Comparison of ENCODE assay signal across 14 cellular contexts in the genomic region with DNA sequence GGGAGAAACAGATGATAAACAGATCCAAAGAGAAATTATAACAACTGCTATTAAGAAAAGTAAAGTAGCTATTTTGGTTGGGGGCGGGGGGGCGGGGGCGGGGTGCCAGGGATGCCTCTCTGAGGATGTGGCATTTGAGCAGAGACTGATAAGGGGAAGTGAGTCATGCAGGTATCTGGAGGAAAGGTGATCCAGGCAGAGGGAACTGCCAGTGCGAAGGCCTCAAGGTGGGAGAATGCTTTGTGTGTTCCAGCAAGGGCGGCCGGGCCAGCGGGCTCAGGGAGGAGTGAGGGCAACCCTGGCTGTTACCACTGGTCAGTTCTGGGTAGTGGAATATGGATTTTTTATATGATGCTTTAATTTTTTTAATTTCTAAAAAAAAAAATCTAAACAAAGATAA. TPM values are rescaled to one million over a fixed set of nuclear protein-coding genes. Genes with fewer than 3 reads are reported as not detected.
DNase-seq lines count a peak whose midpoint lies in the region; ATAC-seq and TF ChIP-seq lines count a peak whose summit lies in the region.
"Had no signal": no experiment of that assay in that cellular context is flagged by ENCODE, and none has a peak within 500 bp of the region (broad histone marks: within the 10 kb centered on the region; RNA-seq: fewer than 3 reads in every experiment).

No MANE protein-coding gene starts in this region.

- no peaks in the 10 kb centered on the region for H3K9me3 ChIP-seq in BLaER1
- H3K9me3 ChIP-seq: SJSA1 had no signal

- H3K27me3 ChIP-seq in BLaER1: no peaks in the 10 kb centered on the region
- H3K27me3 ChIP-seq: hepatocyte, SJSA1 had no signal

- no peak for TF ChIP-seq POLR2A in GM18505 (IDR thresholded peaks at IDR 0.05; ENCODE audit: borderline replicate concordance, extremely low read depth, insufficient read depth, insufficient read length)

- BruUV-seq in Calu3 (replicated peaks; lab: Mats Ljungman, UMichigan): no TSS peak

- no peak overlapping the region for H3K4me3 Mint-ChIP-seq in Calu3 (ENCODE audit: low read depth, unreplicated experiment)
- peak overlapping the region; percentile 40 for H3K4me3 Mint-ChIP-seq in activated CD4-positive, alpha-beta memory T cell treated with anti-CD3 and anti-CD28 coated beads for 36 hours
- H3K4me3 Mint-ChIP-seq in immature natural killer cell: peak overlapping the region in 3 of 5 donors; percentile 45 to 70 (median 58)
- H3K4me3 Mint-ChIP-seq: brain had no signal

- H3K4me3 ChIP-seq in BLaER1: no peak overlapping the region
- H3K4me3 ChIP-seq: hepatocyte, SJSA1 had no signal

- no peaks in the 10 kb centered on the region for H4K20me1 ChIP-seq in BLaER1

- H3K9ac ChIP-seq in BLaER1: no peak overlapping the region
- H3K9ac ChIP-seq: parathyroid adenoma had no signal

- H3K4me1 Mint-ChIP-seq in Calu3 (ENCODE audit: low read depth, unreplicated experiment) (peaks cover 50% of the 10 kb centered on the region), immature natural killer cell (peaks cover 85 to 94% of the 10 kb centered on the region in 2 donors)
- H3K4me1 Mint-ChIP-seq in activated CD4-positive, alpha-beta memory T cell treated with anti-CD3 and anti-CD28 coated beads for 36 hours (ENCODE audit: low read depth): peaks cover 85% of the 10 kb centered on the region

- H3K9me3 Mint-ChIP-seq in Calu3 (ENCODE audit: low read depth, unreplicated experiment) (no peaks in the 10 kb centered on the region), immature natural killer cell (no peaks in the 10 kb centered on the region)
- peaks cover 2% of the 10 kb centered on the region for H3K9me3 Mint-ChIP-seq in activated CD4-positive, alpha-beta memory T cell treated with anti-CD3 and anti-CD28 coated beads for 36 hours

- ATAC-seq in GM18505 (IDR thresholded peaks at IDR 0.05; ENCODE audit: unreplicated experiment) (no peak), GM18907 (IDR thresholded peaks at IDR 0.05; ENCODE audit: unreplicated experiment) (no peak)

- H3K27me3 Mint-ChIP-seq in Calu3 (ENCODE audit: unreplicated experiment): no peaks in the 10 kb centered on the region
- H3K27me3 Mint-ChIP-seq in activated CD4-positive, alpha-beta memory T cell treated with anti-CD3 and anti-CD28 coated beads for 36 hours: no peaks in the 10 kb centered on the region
- H3K27me3 Mint-ChIP-seq in immature natural killer cell (ENCODE audit: low read depth in 3 of 3): peaks cover 3 to 9% (median 4%) of the 10 kb centered on the region in 3 donors

- H3K4me1 ChIP-seq in BLaER1: peaks cover 75% of the 10 kb centered on the region
- H3K4me1 ChIP-seq: parathyroid adenoma had no signal

- DNase-seq in Calu3: peak; percentile 28
- DNase-seq in activated CD4-positive, alpha-beta memory T cell treated with anti-CD3 and anti-CD28 coated beads for 36 hours: peak; percentile 56
- DNase-seq in immature natural killer cell: no peak
- no peak for DNase-seq in HUDEP-2 (lab: John Stamatoyannopoulos, UW; ENCODE audit: unreplicated experiment in 76 of 76)
- DNase-seq in amniotic stem cell (lab: John Stamatoyannopoulos, UW): no peak
- DNase-seq: NCI-H524 treated with DMSO at 0.1 percent for 48 hours; stimulated activated CD4-positive, alpha-beta T cell treated with anti-CD3 and anti-CD28 coated beads, Interleukin-1b, Interleukin-23, amount 100 ng/mL, for 48 hours had no signal

- CTCF ChIA-PET in Calu3 (lab: Charles Lee): interaction anchor here (0.6 kb wide), 2 partner anchors 35 to 353 kb away, joined by 3 to 4 read pairs; no protein-coding TSS in a partner anchor
- CTCF ChIA-PET in activated CD4-positive, alpha-beta memory T cell treated with anti-CD3 and anti-CD28 coated beads for 36 hours (lab: Charles Lee): interaction anchor here (0.7 to 4.8 kb wide), 3 partner anchors 35 to 47 kb away, joined by 3 to 29 read pairs (median 3); no protein-coding TSS in a partner anchor

- peaks cover 6% of the 10 kb centered on the region for H3K36me3 Mint-ChIP-seq in Calu3 (ENCODE audit: insufficient read depth, unreplicated experiment)
- H3K36me3 Mint-ChIP-seq in activated CD4-positive, alpha-beta memory T cell treated with anti-CD3 and anti-CD28 coated beads for 36 hours: peaks cover 1% of the 10 kb centered on the region
- no peaks in the 10 kb centered on the region for H3K36me3 Mint-ChIP-seq in immature natural killer cell
- H3K36me3 Mint-ChIP-seq: brain had no signal

- TF ChIP-seq CTCF in Calu3 (IDR thresholded peaks at IDR 0.05; ENCODE audit: unreplicated experiment): no peak

- no peak overlapping the region for H3K27ac ChIP-seq in BLaER1
- H3K27ac ChIP-seq: hepatocyte, parathyroid adenoma, SJSA1 had no signal

- H3K27ac Mint-ChIP-seq in Calu3 (ENCODE audit: unreplicated experiment) (no peak overlapping the region), immature natural killer cell (peak overlapping the region; percentile 68 to 93 (median 82))
- peak overlapping the region; percentile 78 for H3K27ac Mint-ChIP-seq in activated CD4-positive, alpha-beta memory T cell treated with anti-CD3 and anti-CD28 coated beads for 36 hours
- H3K27ac Mint-ChIP-seq: brain had no signal

- H3K36me3 ChIP-seq in BLaER1: no peaks in the 10 kb centered on the region
- H3K36me3 ChIP-seq: SJSA1 had no signal

- H3K4me2 ChIP-seq in BLaER1: 0 out of 2 replicates have a peak overlapping the region, but pooled peaks have one; percentile 68
- H3K4me2 ChIP-seq: hepatocyte had no signal

- intact Hi-C loops in Calu3 (cut with micrococcal nuclease; ENCODE audit: unreplicated experiment): no loop called here
- intact Hi-C loops in activated CD4-positive, alpha-beta memory T cell treated with anti-CD3 and anti-CD28 coated beads for 36 hours (cut with micrococcal nuclease): loop anchor here (5.0 kb wide), 1 partner anchor 93 kb away; no protein-coding TSS in a partner anchor

- POLR2A ChIA-PET in activated CD4-positive, alpha-beta memory T cell treated with anti-CD3 and anti-CD28 coated beads for 36 hours (lab: Charles Lee): interaction anchor here (0.6 to 4.8 kb wide), 2 partner anchors 7 to 9 kb away, joined by 3 to 39 read pairs; no protein-coding TSS in a partner anchor

RNA-seq across cellular contexts. Expression of a gene that starts 7.0 kb away (rescaled TPM):
- 1.3 and 2.9 TPM in 2 replicates for total RNA-seq in Calu3 (2022)
- total RNA-seq in activated CD4-positive, alpha-beta memory T cell treated with anti-CD3 and anti-CD28 coated beads for 36 hours: 100 to 1,000 TPM; 201 to 211 TPM
- polyA plus RNA-seq in immature natural killer cell: 100 to 1,000 TPM; 162 to 269 (median 165) TPM

Comparison
In these comparisons a context has a peak if more than half of its experiments do, and no peak if none do; other contexts are left out.
1. DNase-seq: peak in Calu3 (single experiment) and activated CD4-positive, alpha-beta memory T cell treated with anti-CD3 and anti-CD28 coated beads for 36 hours (single experiment); none in immature natural killer cell (0 of 3), HUDEP-2 (0 of 76) and amniotic stem cell (single experiment).
2. RNA of a gene that starts 7.0 kb away (total RNA-seq): 201 to 211 TPM in activated CD4-positive, alpha-beta memory T cell treated with anti-CD3 and anti-CD28 coated beads for 36 hours; 1.3 to 2.9 TPM in Calu3; every median in the first group is over 10 times any median in the second.